12 cellular contexts compared by ENCODE assay signal in genomic region chr4:13527192-13527982, GRCh38. TPM values are rescaled to one million over a fixed set of nuclear protein-coding genes. Genes with fewer than 3 reads are reported as not detected.
DNase-seq lines count a peak whose midpoint lies in the region; ATAC-seq and TF ChIP-seq lines count a peak whose summit lies in the region.
"Had no signal": no experiment of that assay in that cellular context is flagged by ENCODE, and none has a peak within 500 bp of the region (broad histone marks: within the 10 kb centered on the region; RNA-seq: fewer than 3 reads in every experiment).

No MANE protein-coding gene starts in this region.

- WGBS in esophagus squamous epithelium, 2 donors = 8% methylated on average over 27 to 35 of the region's 46 CpGs

- peak overlapping the region; percentile 74 to 81 for H3K4me3 Mint-ChIP-seq in activated T-cell treated with anti-CD3 and anti-CD28 coated beads, Interleukin-2, amount 50 U/mL, for 72 hours
- peak overlapping the region; percentile 69 to 74 for H3K4me3 Mint-ChIP-seq in stimulated activated naive B cell treated with anti-CD40 and anti-IgM and Interleukin-4, amounts not matched to agents 10 μg/mL and 1 μg/mL and 100 μg/mL, for 72 hours

- H3K36me3 ChIP-seq in ascending aorta (no peaks in the 10 kb centered on the region), esophagus squamous epithelium (peaks cover 0 to 5% (median 0%) of the 10 kb centered on the region in 3 donors)
- H3K36me3 ChIP-seq: suprapubic skin had no signal

- ATAC-seq in activated T-cell treated with anti-CD3 and anti-CD28 coated beads, Interleukin-2, amount 50 U/mL, for 72 hours (replicated peaks in 1 of 2) = peak; percentile 30 to 47
- ATAC-seq in HG03432 (IDR thresholded peaks at IDR 0.05; ENCODE audit: unreplicated experiment) (peak; percentile 26), HG03039 (IDR thresholded peaks at IDR 0.05; ENCODE audit: unreplicated experiment) (no peak)
- ATAC-seq in stimulated activated naive B cell treated with anti-CD40 and anti-IgM and Interleukin-4, amounts not matched to agents 10 μg/mL and 1 μg/mL and 100 μg/mL, for 72 hours (replicated peaks) = peak; percentile 23

- H3K9me3 ChIP-seq in ascending aorta (peaks cover 6 to 14% of the 10 kb centered on the region in 2 donors), esophagus squamous epithelium (peaks cover 0 to 20% (median 13%) of the 10 kb centered on the region in 3 donors)
- H3K9me3 ChIP-seq: suprapubic skin had no signal

- H3K27me3 Mint-ChIP-seq in activated T-cell treated with anti-CD3 and anti-CD28 coated beads, Interleukin-2, amount 50 U/mL, for 72 hours (ENCODE audit: low read depth) = peaks cover 92% of the 10 kb centered on the region
- peaks cover 77 to 86% of the 10 kb centered on the region in 2 donors for H3K27me3 Mint-ChIP-seq in stimulated activated naive B cell treated with anti-CD40 and anti-IgM and Interleukin-4, amounts not matched to agents 10 μg/mL and 1 μg/mL and 100 μg/mL, for 72 hours

- peak in 1 of 2 donors; percentile 22 for DNase-seq in activated T-cell treated with anti-CD3 and anti-CD28 coated beads, Interleukin-2, amount 50 U/mL, for 72 hours
- no peak for DNase-seq in activated T-cell treated with anti-CD3 and anti-CD28 coated beads, Interleukin-2, amount 50 U/mL, for 48 hours
- peak; percentile 49 for DNase-seq in coronary artery (ENCODE audit: low spot score)
- DNase-seq in stimulated activated naive B cell treated with anti-CD40 and anti-IgM and Interleukin-4, amounts not matched to agents 10 μg/mL and 1 μg/mL and 100 μg/mL, for 72 hours = no peak
- no peak for DNase-seq in ascending aorta (ENCODE audit: low spot score in 2 of 2)
- DNase-seq in esophagus squamous epithelium (lab: John Stamatoyannopoulos, UW) = no peak
- DNase-seq: NCI-H187; stimulated activated CD4-positive, alpha-beta T cell treated with anti-CD3 and anti-CD28 coated beads, Interleukin-2, amount 100 ng/mL, for 48 hours; T1000 had no signal

- intact Hi-C loops in ascending aorta (cut with DNase I) (no loop called here), esophagus squamous epithelium (cut with DNase I) (no loop called here)

- peaks cover 0 to 3% of the 10 kb centered on the region in 2 donors for H3K4me1 ChIP-seq in ascending aorta
- peaks cover 0 to 40% (median 5%) of the 10 kb centered on the region in 3 donors for H3K4me1 ChIP-seq in esophagus squamous epithelium

- no peak for TF ChIP-seq CTCF in coronary artery (IDR thresholded peaks at IDR 0.05)
- TF ChIP-seq CTCF in ascending aorta (IDR thresholded peaks at IDR 0.05) = no peak
- no peak for TF ChIP-seq CTCF in esophagus squamous epithelium (IDR thresholded peaks at IDR 0.05)

- H3K27ac ChIP-seq in coronary artery (no peak overlapping the region), ascending aorta (no peak overlapping the region), esophagus squamous epithelium (no peak overlapping the region)
- H3K27ac ChIP-seq: suprapubic skin had no signal

- H3K9me3 Mint-ChIP-seq in activated T-cell treated with anti-CD3 and anti-CD28 coated beads, Interleukin-2, amount 50 U/mL, for 72 hours = no peaks in the 10 kb centered on the region
- H3K9me3 Mint-ChIP-seq in stimulated activated naive B cell treated with anti-CD40 and anti-IgM and Interleukin-4, amounts not matched to agents 10 μg/mL and 1 μg/mL and 100 μg/mL, for 72 hours = peaks cover 0 to 6% of the 10 kb centered on the region in 2 donors

- H3K27ac Mint-ChIP-seq in activated T-cell treated with anti-CD3 and anti-CD28 coated beads, Interleukin-2, amount 50 U/mL, for 72 hours = peak overlapping the region; percentile 51
- peak overlapping the region; percentile 85 for H3K27ac Mint-ChIP-seq in stimulated activated naive B cell treated with anti-CD40 and anti-IgM and Interleukin-4, amounts not matched to agents 10 μg/mL and 1 μg/mL and 100 μg/mL, for 72 hours

- H3K4me3 ChIP-seq in coronary artery (no peak overlapping the region), ascending aorta (no peak overlapping the region), esophagus squamous epithelium (peak overlapping the region in 1 of 4 donors; percentile 1)
- H3K4me3 ChIP-seq: suprapubic skin had no signal

- peaks cover 9 to 12% of the 10 kb centered on the region in 2 donors for H3K36me3 Mint-ChIP-seq in activated T-cell treated with anti-CD3 and anti-CD28 coated beads, Interleukin-2, amount 50 U/mL, for 72 hours (ENCODE audit: insufficient read depth in 2 of 2)
- H3K36me3 Mint-ChIP-seq in stimulated activated naive B cell treated with anti-CD40 and anti-IgM and Interleukin-4, amounts not matched to agents 10 μg/mL and 1 μg/mL and 100 μg/mL, for 72 hours = peaks cover 2 to 6% of the 10 kb centered on the region in 2 donors

- TF ChIP-seq POLR2A in esophagus squamous epithelium (IDR thresholded peaks at IDR 0.05) = no peak

- peaks cover 28% of the 10 kb centered on the region for H3K4me1 Mint-ChIP-seq in activated T-cell treated with anti-CD3 and anti-CD28 coated beads, Interleukin-2, amount 50 U/mL, for 72 hours (ENCODE audit: low read depth)
- peaks cover 18 to 23% of the 10 kb centered on the region in 2 donors for H3K4me1 Mint-ChIP-seq in stimulated activated naive B cell treated with anti-CD40 and anti-IgM and Interleukin-4, amounts not matched to agents 10 μg/mL and 1 μg/mL and 100 μg/mL, for 72 hours

- H3K27me3 ChIP-seq in ascending aorta (peaks cover 33% of the 10 kb centered on the region), esophagus squamous epithelium (peaks cover 35 to 100% (median 72%) of the 10 kb centered on the region in 4 donors)

RNA-seq across cellular contexts. Expression of gene NKX3-2, which starts 16.9 kb away (rescaled TPM):
- total RNA-seq in activated T-cell treated with anti-CD3 and anti-CD28 coated beads, Interleukin-2, amount 50 U/mL, for 72 hours = not detected
- total RNA-seq in ascending aorta = not detected
- under 1 TPM in 2 of 4 donors, not detected in 2; 0.19 to 0.62 TPM for total RNA-seq in esophagus squamous epithelium

RNA-seq across cellular contexts. Expression of gene RAB28, which starts 43.2 kb away (rescaled TPM):
- total RNA-seq in activated T-cell treated with anti-CD3 and anti-CD28 coated beads, Interleukin-2, amount 50 U/mL, for 72 hours = 10 to 100 TPM; 15.6 to 16.8 TPM
- total RNA-seq in ascending aorta (3.2 TPM), esophagus squamous epithelium (10 to 100 TPM in 3 of 4 donors, 1 to 10 TPM in 1; 5.8 to 19.5 (median 14.2) TPM)
